In the genomic region with DNA sequence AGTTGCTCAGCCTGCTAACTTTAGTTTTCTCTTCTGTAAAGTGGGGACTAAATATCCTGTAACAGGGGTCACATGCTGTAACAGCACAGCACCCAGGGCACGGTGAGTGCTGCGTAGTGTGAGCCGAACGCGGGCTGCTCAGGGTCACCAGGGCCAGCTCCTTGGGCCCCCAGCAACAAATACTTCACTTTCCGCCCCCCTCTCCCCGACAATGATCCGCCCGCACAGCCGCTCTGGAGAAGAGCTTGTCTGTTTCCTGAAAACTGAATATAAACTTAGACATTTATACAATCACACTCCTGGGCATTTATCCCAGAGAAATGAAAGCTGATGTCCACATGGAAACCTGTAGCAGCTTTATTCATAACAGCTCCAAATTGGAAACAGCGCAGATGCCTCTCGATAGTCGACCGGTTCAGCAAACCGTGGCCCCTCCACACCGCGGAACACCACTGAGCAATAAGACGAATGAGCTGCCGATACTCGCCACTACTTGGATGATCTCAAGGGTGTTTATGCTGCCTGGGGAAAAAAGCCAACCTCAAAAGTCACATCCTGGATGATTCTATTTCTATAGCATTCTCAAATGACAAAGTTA, we compare ENCODE assay signal across 17 cellular contexts.
DNase-seq lines count a peak whose midpoint lies in the region; TF ChIP-seq lines count a peak whose summit lies in the region.
"Had no signal": no experiment of that assay in that cellular context is flagged by ENCODE, and none has a peak within 500 bp of the region (broad histone marks: within the 10 kb centered on the region; RNA-seq: fewer than 3 reads in every experiment).

No MANE protein-coding gene starts in this region.

- H3K36me3 ChIP-seq in ACC112 (ENCODE audit: insufficient read depth, low read length) (no peaks in the 10 kb centered on the region), MG63 (no peaks in the 10 kb centered on the region), tibial nerve (no peaks in the 10 kb centered on the region)

- no peak overlapping the region for H3K4me3 Mint-ChIP-seq in osteocyte (ENCODE audit: unreplicated experiment)
- H3K4me3 Mint-ChIP-seq: activated B cell treated with CpG ODN at 0.5 μM for 24 hours; activated T-cell treated with anti-CD3 and anti-CD28 coated beads, Interleukin-2, amount 50 U/mL, for 4 hours; B cell; endodermal cell; memory B cell had no signal

- no peaks in the 10 kb centered on the region for H3K79me2 ChIP-seq in ACC112 (ENCODE audit: control insufficient read depth, insufficient read depth, low read length, unreplicated experiment)

- H3K4me1 Mint-ChIP-seq in osteocyte (ENCODE audit: unreplicated experiment) = peaks cover 23% of the 10 kb centered on the region
- H3K4me1 Mint-ChIP-seq: endodermal cell had no signal

- H3K9me3 Mint-ChIP-seq in osteocyte (ENCODE audit: unreplicated experiment) = no peaks in the 10 kb centered on the region
- H3K9me3 Mint-ChIP-seq: activated B cell treated with CpG ODN at 0.5 μM for 24 hours; activated T-cell treated with anti-CD3 and anti-CD28 coated beads, Interleukin-2, amount 50 U/mL, for 4 hours; endodermal cell; memory B cell had no signal

- H3K9me3 ChIP-seq in MG63 (no peaks in the 10 kb centered on the region), tibial nerve (no peaks in the 10 kb centered on the region)

- 38 to 46% methylated on average over 20 of the region's 20 CpGs for WGBS in tibial nerve, 2 donors

- peak overlapping the region; percentile 36 for H3K27ac Mint-ChIP-seq in osteocyte (ENCODE audit: unreplicated experiment)
- H3K27ac Mint-ChIP-seq: activated B cell treated with CpG ODN at 0.5 μM for 24 hours, B cell, endodermal cell, memory B cell had no signal

- TF ChIP-seq POLR2A in tibial nerve (IDR thresholded peaks at IDR 0.05) = no peak

- H3K36me3 Mint-ChIP-seq in osteocyte (ENCODE audit: unreplicated experiment) = no peaks in the 10 kb centered on the region
- H3K36me3 Mint-ChIP-seq: memory B cell had no signal

- CTCF ChIA-PET in GM10248 (lab: Yijun Ruan, JAX) = interaction anchor here (0.7 kb wide), 1 partner anchor 14 kb away, joined by 3 read pairs; no protein-coding TSS in a partner anchor

- H3K4me1 ChIP-seq in ACC112 (ENCODE audit: control insufficient read depth, insufficient read depth, low read length, unreplicated experiment) = peaks cover 14% of the 10 kb centered on the region
- H3K4me1 ChIP-seq in tibial nerve = peaks cover 0 to 4% (median 0%) of the 10 kb centered on the region in 4 donors

- no peak for TF ChIP-seq EP300 in tibial nerve (IDR thresholded peaks at IDR 0.05)

- no peaks in the 10 kb centered on the region for H3K27me3 ChIP-seq in ACC112 (ENCODE audit: insufficient read depth, low read length)
- H3K27me3 ChIP-seq in MG63 = no peaks in the 10 kb centered on the region
- H3K27me3 ChIP-seq in tibial nerve = no peaks in the 10 kb centered on the region

- H2AFZ ChIP-seq in ACC112 (ENCODE audit: low read length, unreplicated experiment) = peak overlapping the region; percentile 19

- H3K4me3 ChIP-seq in ACC112 (ENCODE audit: low read depth, low read length) (peak overlapping the region; percentile 72), MG63 (peak overlapping the region; percentile 13), tibial nerve (peak overlapping the region in 1 of 4 donors; percentile 1)
- H3K4me3 ChIP-seq: K562 had no signal

- peaks cover 8% of the 10 kb centered on the region for H3K27me3 Mint-ChIP-seq in osteocyte (ENCODE audit: unreplicated experiment)

- no peak for TF ChIP-seq CTCF in osteocyte (IDR thresholded peaks at IDR 0.05)
- no peak for TF ChIP-seq CTCF in GM10248 (IDR thresholded peaks at IDR 0.05; ENCODE audit: control extremely low read depth, extremely low read depth, low read depth, missing control alignments)
- no peak for TF ChIP-seq CTCF in tibial nerve (IDR thresholded peaks at IDR 0.05)

- POLR2A ChIA-PET in GM10248 (lab: Yijun Ruan, JAX) = no interaction called here

- H3K27ac ChIP-seq in ACC112 (ENCODE audit: low read depth, low read length) = no peak overlapping the region
- H3K27ac ChIP-seq in epithelial cell of prostate = peak overlapping the region; percentile 73
- no peak overlapping the region for H3K27ac ChIP-seq in caudate nucleus (ENCODE audit: low read depth, low read length)
- no peak overlapping the region for H3K27ac ChIP-seq in tibial nerve

- DNase-seq in MG63 = peak; percentile 67
- DNase-seq in epithelial cell of prostate (ENCODE audit: low read depth, low spot score) = no peak
- DNase-seq in osteocyte (ENCODE audit: extremely low spot score, unreplicated experiment) = no peak
- DNase-seq in caudate nucleus (lab: John Stamatoyannopoulos, UW) = no peak
- DNase-seq in GM10248 (ENCODE audit: extremely low spot score) = no peak
- no peak for DNase-seq in tibial nerve (ENCODE audit: low spot score in 2 of 2)
- no peak for DNase-seq in AML-193 (lab: John Stamatoyannopoulos, UW)
- DNase-seq: activated B cell treated with CpG ODN at 0.5 μM for 24 hours; activated T-cell treated with anti-CD3 and anti-CD28 coated beads, Interleukin-2, amount 50 U/mL, for 4 hours; endodermal cell; NCI-H187 treated with DMSO at 0.1 percent for 48 hours; NCI-H748 treated with DMSO at 0.1 percent for 48 hours; SIG-M5 had no signal
